8 cellular contexts compared by ENCODE assay signal in genomic region chr1:161021168-161021958, GRCh38. TPM values are rescaled to one million over a fixed set of nuclear protein-coding genes. Genes with fewer than 3 reads are reported as not detected.
A peak's percentile ranks its signal among the peaks of the same experiment; 100 is the strongest.
DNase-seq lines count a peak whose midpoint lies in the region; ATAC-seq and TF ChIP-seq lines count a peak whose summit lies in the region.

No MANE protein-coding gene starts in this region.

- peak overlapping the region; percentile 30; the same call in 1 of the 2 replicates for H2AFZ ChIP-seq in OCI-LY1 (ENCODE audit: low read length)

- peak overlapping the region; percentile 76 for H3K4me3 ChIP-seq in OCI-LY1 (ENCODE audit: low read depth, low read length, poor library complexity, severe bottlenecking)

- H3K79me2 ChIP-seq in OCI-LY1 (ENCODE audit: insufficient read depth, low read length), result peaks cover 6% of the 10 kb centered on the region

- no peaks in the 10 kb centered on the region for H3K9me2 ChIP-seq in OCI-LY1 (ENCODE audit: low read depth, low read length)

- H3K9ac ChIP-seq in OCI-LY1 (ENCODE audit: low read length), result peak overlapping the region; percentile 72

- no peaks in the 10 kb centered on the region for H3K9me3 ChIP-seq in OCI-LY1 (ENCODE audit: low read length)

- no peaks in the 10 kb centered on the region for H4K20me1 ChIP-seq in OCI-LY1 (ENCODE audit: insufficient read depth, low read length)

- no peaks in the 10 kb centered on the region for H3K27me3 ChIP-seq in OCI-LY1 (ENCODE audit: insufficient read depth, low read length)

- 0 out of 2 replicates have a peak, but pooled peaks cover 4% of the 10 kb centered on the region for H3F3A ChIP-seq in OCI-LY1 (ENCODE audit: insufficient read depth, low read length)

- TF ChIP-seq CTCF in OCI-LY1 (IDR thresholded peaks at IDR 0.05; ENCODE audit: low read length), result no peak

- in situ Hi-C loops in Caki2 (cut with HindIII; ENCODE audit: low pct_unique_long_range_greater_than_20kb, low sequenced_read_pairs), result no loop called here

- peak overlapping the region; percentile 57 for H3K27ac ChIP-seq in OCI-LY1 (ENCODE audit: low read depth, low read length, poor library complexity, severe bottlenecking)

- H3K4me2 ChIP-seq in OCI-LY1 (ENCODE audit: low read length), result peak overlapping the region; percentile 91

- no peaks in the 10 kb centered on the region for H3K36me3 ChIP-seq in OCI-LY1 (ENCODE audit: insufficient read depth, low read length)

- H3K4me1 ChIP-seq in OCI-LY1 (ENCODE audit: insufficient read depth, low read length, severe bottlenecking), result peaks cover 41% of the 10 kb centered on the region

- ATAC-seq in GM21381 (IDR thresholded peaks at IDR 0.05; ENCODE audit: unreplicated experiment) (peak; percentile 85), esophagus mucosa (peak; percentile 92)

- DNase-seq in Caki2 (ENCODE audit: low read depth), result peak; percentile 75
- DNase-seq in HUDEP-2 (lab: John Stamatoyannopoulos, UW; ENCODE audit: unreplicated experiment in 76 of 76), result peak in 72 of 76 experiments; percentile 31 to 90 (median 74)
- peak; percentile 82 for DNase-seq in activated T-cell treated with anti-CD3 and anti-CD28 coated beads for 48 hours (ENCODE audit: low read depth)
- peak; percentile 20 for DNase-seq in myocyte (ENCODE audit: low read depth)
- peak; percentile 62 to 81 for DNase-seq in stimulated activated CD8-positive, alpha-beta memory T cell treated with anti-CD3 and anti-CD28 coated beads, Interleukin-7, amount 100 ng/mL, for 48 hours (ENCODE audit: extremely low read depth in 1 of 2, low read depth in 1 of 2)

RNA-seq across cellular contexts. Expression of gene F11R, which starts 0.4 kb away (rescaled TPM):
- total RNA-seq in Caki2 (2014; rRNA removed; shearing (Covaris generic); ENCODE audit: low replicate concordance), result 17.4 and 41.5 TPM in 2 replicates
- 137 TPM for total RNA-seq in esophagus mucosa
- total RNA-seq in myocyte, result 3.2 and 10.4 TPM in 2 replicates
- 2.4 TPM for polyA plus RNA-seq in myocyte (2012)

RNA-seq across cellular contexts. Expression of gene TSTD1, which starts 17.4 kb away (rescaled TPM):
- total RNA-seq in Caki2 (2014; rRNA removed; shearing (Covaris generic); ENCODE audit: low replicate concordance), result 53.5 and 67.6 TPM in 2 replicates
- total RNA-seq in esophagus mucosa, result 67.9 TPM
- 51.7 and 73.4 TPM in 2 replicates for total RNA-seq in myocyte
- 36.5 TPM for polyA plus RNA-seq in myocyte (2012)

RNA-seq across cellular contexts. Expression of gene USF1, which starts 24.4 kb away (rescaled TPM):
- total RNA-seq in Caki2 (2014; rRNA removed; shearing (Covaris generic); ENCODE audit: low replicate concordance), result 55.3 and 65.1 TPM in 2 replicates
- total RNA-seq in esophagus mucosa (25.2 TPM), myocyte (58.0 and 73.3 TPM in 2 replicates)
- polyA plus RNA-seq in myocyte (2012), result 51.4 TPM

RNA-seq across cellular contexts. Expression of gene ARHGAP30, which starts 48.3 kb away (rescaled TPM):
- not detected in 2 replicates for total RNA-seq in Caki2 (2014; rRNA removed; shearing (Covaris generic); ENCODE audit: low replicate concordance)
- 6.0 TPM for total RNA-seq in esophagus mucosa
- total RNA-seq in myocyte, result not detected in 2 replicates
- 0.47 TPM for polyA plus RNA-seq in myocyte (2012)

Comparison
In these comparisons a context has a peak if more than half of its experiments do, and no peak if none do; other contexts are left out.
1. Peak in every context shown above with its lines: DNase-seq, ATAC-seq, H3K4me3 ChIP-seq and H3K27ac ChIP-seq.
2. DNase-seq: peak in every context shown above with its lines; median percentile 82 in activated T-cell treated with anti-CD3 and anti-CD28 coated beads for 48 hours; 75 in Caki2; 74 in HUDEP-2; 72 in stimulated activated CD8-positive, alpha-beta memory T cell treated with anti-CD3 and anti-CD28 coated beads, Interleukin-7, amount 100 ng/mL, for 48 hours; 20 in myocyte.